ENCODE assay signal across 8 cellular contexts in the genomic region with DNA sequence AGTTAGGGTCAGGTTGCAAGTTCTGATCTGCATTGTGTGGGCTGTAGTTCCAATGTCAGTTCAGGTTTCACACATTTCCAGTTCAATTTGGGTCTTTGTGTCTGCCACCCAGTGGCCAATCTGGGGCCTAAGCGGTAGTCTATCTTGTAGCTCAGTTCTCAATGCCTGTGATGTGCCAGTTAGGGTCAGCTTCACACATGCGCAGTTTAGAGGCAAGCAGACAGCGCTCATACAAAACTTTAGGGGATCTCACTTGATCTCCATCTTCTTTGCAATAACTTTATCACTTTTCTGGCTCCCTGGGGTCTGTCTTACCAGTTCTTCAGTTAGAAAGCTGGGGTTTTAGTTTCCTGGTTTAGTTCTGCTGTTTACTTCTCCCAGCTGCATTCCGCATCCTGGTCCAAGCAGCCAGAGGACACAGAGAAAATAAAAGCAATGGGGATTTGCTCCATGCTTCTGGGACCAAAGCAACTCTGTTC. TPM values are rescaled to one million over a fixed set of nuclear protein-coding genes. Genes with fewer than 3 reads are reported as not detected.
DNase-seq lines count a peak whose midpoint lies in the region; ATAC-seq, FAIRE-seq and TF ChIP-seq lines count a peak whose summit lies in the region.

No MANE protein-coding gene starts in this region.

- H3K36me3 ChIP-seq in tibial nerve, result no peaks in the 10 kb centered on the region

- peak; percentile 99 for ATAC-seq in GM21619 (IDR thresholded peaks at IDR 0.05; ENCODE audit: unreplicated experiment)

- TF ChIP-seq POLR2A in tibial nerve (IDR thresholded peaks at IDR 0.05), result no peak

- peak overlapping the region in 2 of 4 donors; percentile 69 to 73 for H3K27ac ChIP-seq in tibial nerve

- TF ChIP-seq CTCF in tibial nerve (IDR thresholded peaks at IDR 0.05), result peak; percentile 63 to 76 (median 69)

- peak overlapping the region in 1 of 4 donors; percentile 31 for H3K4me3 ChIP-seq in tibial nerve

- peak; percentile 42 to 43 for TF ChIP-seq EP300 in tibial nerve (IDR thresholded peaks at IDR 0.05)

- peak; percentile 23 for FAIRE-seq in frontal cortex (lab: Jason Lieb, UNC)

- H3K9me3 ChIP-seq in tibial nerve, result peaks cover 0 to 11% (median 0%) of the 10 kb centered on the region in 4 donors

- DNase-seq in Daoy (ENCODE audit: low read depth) (peak; percentile 67), KBM-7 (peak; percentile 57), RPMI7951 (ENCODE audit: low read depth) (peak; percentile 79), frontal cortex (ENCODE audit: low spot score in 2 of 2) (peak; percentile 51 to 56), non-pigmented ciliary epithelial cell (ENCODE audit: low read depth) (peak; percentile 57), tibial nerve (ENCODE audit: low spot score in 2 of 2) (peak; percentile 54 to 76)
- DNase-seq in activated effector memory CD4-positive, alpha-beta T cell treated with Interleukin-2 at 50 U/mL for 16 hours, result peak; percentile 43

- in situ Hi-C loops in KBM-7 (cut with MboI; ENCODE audit: low pct_unique_long_range_greater_than_20kb, low sequenced_read_pairs), result loop anchor here (25.0 kb wide), 1 partner anchor 118 kb away; the partner anchor contains the start of gene ZNF397

- H3K27me3 ChIP-seq in tibial nerve, result no peaks in the 10 kb centered on the region

- WGBS in tibial nerve, 2 donors, result 20 to 22% methylated on average over 4 of the region's 4 CpGs

- peaks cover 0 to 5% (median 0%) of the 10 kb centered on the region in 4 donors for H3K4me1 ChIP-seq in tibial nerve

RNA-seq across cellular contexts. Expression of gene ZNF24, which starts 11.0 kb away (rescaled TPM):
- 27.0 and 29.3 TPM in 2 replicates for total RNA-seq in Daoy (2014; rRNA removed; shearing (Covaris generic))
- total RNA-seq in RPMI7951 (2014; rRNA removed; shearing (Covaris generic)), result 28.1 and 29.9 TPM in 2 replicates
- total RNA-seq in frontal cortex, result 99.5 TPM
- total RNA-seq in tibial nerve, result 10 to 100 TPM; 37.5 to 50.5 (median 41.1) TPM

RNA-seq across cellular contexts. Expression of gene ZNF396, which starts 22.0 kb away (rescaled TPM):
- 0.74 and 5.4 TPM in 2 replicates for total RNA-seq in Daoy (2014; rRNA removed; shearing (Covaris generic))
- total RNA-seq in RPMI7951 (2014; rRNA removed; shearing (Covaris generic)), result 1.1 and 2.2 TPM in 2 replicates
- total RNA-seq in frontal cortex (4.1 TPM), tibial nerve (1 to 10 TPM; 2.8 to 3.9 (median 3.1) TPM)
